4 cellular contexts compared by ENCODE assay signal in the genomic region with DNA sequence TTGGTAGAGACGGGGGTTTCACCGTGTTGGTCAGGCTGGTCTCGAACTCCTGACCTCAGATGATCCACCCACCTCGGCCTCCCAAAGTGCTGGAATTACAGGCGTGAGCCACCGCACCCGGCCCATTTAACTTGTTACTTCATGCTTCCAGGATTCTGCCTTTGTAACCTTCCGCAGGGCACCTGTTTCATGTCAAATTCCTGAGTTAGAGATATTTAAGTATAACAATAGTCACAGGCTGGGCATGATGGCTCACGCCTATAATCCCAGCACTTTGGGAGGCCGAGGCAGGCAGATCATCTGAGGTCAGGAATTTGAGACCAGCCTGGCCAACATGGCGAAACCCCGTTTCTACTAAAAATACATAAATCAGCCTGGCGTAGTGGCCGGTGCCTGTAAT. TPM values are rescaled to one million over a fixed set of nuclear protein-coding genes. Genes with fewer than 3 reads are reported as not detected.
"Had no signal": no experiment of that assay in that cellular context is flagged by ENCODE, and none has a peak within 500 bp of the region (broad histone marks: within the 10 kb centered on the region; RNA-seq: fewer than 3 reads in every experiment).

No MANE protein-coding gene starts in this region.

RNA-seq across cellular contexts. Expression of a gene that starts 30.8 kb away (rescaled TPM):
- total RNA-seq: HT-29, LHCN-M2, MCF 10A, PC-3 had no signal
